In genomic region chr17:36950027-36950426, GRCh38 we compare ENCODE assay signal across 9 cellular contexts. TPM values are rescaled to one million over a fixed set of nuclear protein-coding genes. Genes with fewer than 3 reads are reported as not detected.
DNase-seq lines count a peak whose midpoint lies in the region; ATAC-seq and FAIRE-seq lines count a peak whose summit lies in the region.
"Had no signal": no experiment of that assay in that cellular context is flagged by ENCODE, and none has a peak within 500 bp of the region (broad histone marks: within the 10 kb centered on the region; RNA-seq: fewer than 3 reads in every experiment).

No MANE protein-coding gene starts in this region.

- H3K27ac ChIP-seq in iPS-20b (ENCODE audit: low read length), result no peak overlapping the region

- H3K9me3 Mint-ChIP-seq in activated CD4-positive, alpha-beta T cell treated with anti-CD3 and anti-CD28 coated beads for 36 hours (ENCODE audit: low read depth), result no peaks in the 10 kb centered on the region
- H3K9me3 Mint-ChIP-seq in activated CD8-positive, alpha-beta T cell treated with anti-CD3 and anti-CD28 coated beads, Interleukin-2, amount 10 ng/mL, durations not matched to agents 7 days and 5 days (ENCODE audit: insufficient read depth), result no peaks in the 10 kb centered on the region
- no peaks in the 10 kb centered on the region for H3K9me3 Mint-ChIP-seq in stimulated activated naive CD8-positive, alpha-beta T cell treated with anti-CD3 and anti-CD28 coated beads, Interleukin-15, amount 100 ng/mL, for 72 hours

- peaks cover 45% of the 10 kb centered on the region for H3K36me3 ChIP-seq in iPS-20b (ENCODE audit: insufficient read depth, low read depth, low read length)

- H3K4me3 ChIP-seq in iPS-20b (ENCODE audit: low read length), result peak overlapping the region; percentile 80

- no peaks in the 10 kb centered on the region; the same call in 1 of the 2 replicates for H3K9me3 ChIP-seq in iPS-20b (ENCODE audit: insufficient read depth, low read depth, low read length)

- H3K4me1 ChIP-seq in iPS-20b (ENCODE audit: insufficient read depth, low read length), result peaks cover 21% of the 10 kb centered on the region

- peaks cover 47% of the 10 kb centered on the region for H3K27me3 ChIP-seq in iPS-20b (ENCODE audit: insufficient read depth, low read length)

- peaks cover 20% of the 10 kb centered on the region for H3K27me3 Mint-ChIP-seq in activated CD4-positive, alpha-beta T cell treated with anti-CD3 and anti-CD28 coated beads for 36 hours
- peaks cover 24% of the 10 kb centered on the region for H3K27me3 Mint-ChIP-seq in activated CD8-positive, alpha-beta T cell treated with anti-CD3 and anti-CD28 coated beads, Interleukin-2, amount 10 ng/mL, durations not matched to agents 7 days and 5 days (ENCODE audit: low read depth)
- peaks cover 28% of the 10 kb centered on the region for H3K27me3 Mint-ChIP-seq in stimulated activated naive CD8-positive, alpha-beta T cell treated with anti-CD3 and anti-CD28 coated beads, Interleukin-15, amount 100 ng/mL, for 72 hours

- POLR2A ChIA-PET in activated CD4-positive, alpha-beta T cell treated with anti-CD3 and anti-CD28 coated beads for 36 hours (lab: Charles Lee), result interaction anchor here (1.6 kb wide), 1 partner anchor 12 kb away, joined by 8 read pairs; the partner anchor contains the start of gene LHX1
- POLR2A ChIA-PET in activated CD8-positive, alpha-beta T cell treated with anti-CD3 and anti-CD28 coated beads, Interleukin-2, amount 10 ng/mL, durations not matched to agents 7 days and 5 days (lab: Charles Lee), result interaction anchor here (1.2 to 1.9 kb wide), 3 partner anchors 12 to 16 kb away, joined by 5 to 10 read pairs (median 5); partner anchors contain the start of gene LHX1

- H3K9ac ChIP-seq in iPS-20b (ENCODE audit: low read depth, low read length), result peak overlapping the region; percentile 73; the same call in 1 of the 2 replicates

- peaks cover 50% of the 10 kb centered on the region for H3K4me1 Mint-ChIP-seq in activated CD4-positive, alpha-beta T cell treated with anti-CD3 and anti-CD28 coated beads for 36 hours
- H3K4me1 Mint-ChIP-seq in activated CD8-positive, alpha-beta T cell treated with anti-CD3 and anti-CD28 coated beads, Interleukin-2, amount 10 ng/mL, durations not matched to agents 7 days and 5 days (ENCODE audit: low read depth), result peaks cover 57% of the 10 kb centered on the region
- H3K4me1 Mint-ChIP-seq in stimulated activated naive CD8-positive, alpha-beta T cell treated with anti-CD3 and anti-CD28 coated beads, Interleukin-15, amount 100 ng/mL, for 72 hours, result peaks cover 73% of the 10 kb centered on the region

- CTCF ChIA-PET in activated CD4-positive, alpha-beta T cell treated with anti-CD3 and anti-CD28 coated beads for 36 hours (lab: Charles Lee), result interaction anchor here (1.0 kb wide), 1 partner anchor 98 kb away, joined by 4 read pairs; no protein-coding TSS in a partner anchor
- CTCF ChIA-PET in activated CD8-positive, alpha-beta T cell treated with anti-CD3 and anti-CD28 coated beads, Interleukin-2, amount 10 ng/mL, durations not matched to agents 7 days and 5 days (lab: Charles Lee), result interaction anchor here (1.1 to 3.7 kb wide), 2 partner anchors 98 to 348 kb away, joined by 3 to 25 read pairs; partner anchors contain the start of gene MRM1

- intact Hi-C loops in activated CD4-positive, alpha-beta T cell treated with anti-CD3 and anti-CD28 coated beads for 36 hours (cut with DNase I, micrococcal nuclease), result no loop called here

- H3K36me3 Mint-ChIP-seq in activated CD4-positive, alpha-beta T cell treated with anti-CD3 and anti-CD28 coated beads for 36 hours (ENCODE audit: low read depth), result peaks cover 45% of the 10 kb centered on the region
- peaks cover 51% of the 10 kb centered on the region for H3K36me3 Mint-ChIP-seq in activated CD8-positive, alpha-beta T cell treated with anti-CD3 and anti-CD28 coated beads, Interleukin-2, amount 10 ng/mL, durations not matched to agents 7 days and 5 days (ENCODE audit: low read depth)

- ATAC-seq in activated CD4-positive, alpha-beta T cell treated with anti-CD3 and anti-CD28 coated beads for 36 hours, result no peak
- ATAC-seq in activated CD8-positive, alpha-beta T cell treated with anti-CD3 and anti-CD28 coated beads, Interleukin-2, amount 10 ng/mL, durations not matched to agents 7 days and 5 days, result no peak
- no peak for ATAC-seq in stimulated activated naive CD8-positive, alpha-beta T cell treated with anti-CD3 and anti-CD28 coated beads, Interleukin-15, amount 100 ng/mL, for 72 hours

- no peak for DNase-seq in activated CD4-positive, alpha-beta T cell treated with anti-CD3 and anti-CD28 coated beads for 36 hours
- no peak for DNase-seq in activated CD4-positive, alpha-beta T cell treated with anti-CD3 and anti-CD28 coated beads for 48 hours
- no peak for DNase-seq in activated CD8-positive, alpha-beta T cell treated with anti-CD3 and anti-CD28 coated beads, Interleukin-2, amount 10 ng/mL, durations not matched to agents 7 days and 5 days
- no peak for DNase-seq in stimulated activated naive CD8-positive, alpha-beta T cell treated with anti-CD3 and anti-CD28 coated beads, Interleukin-15, amount 100 ng/mL, for 72 hours
- no peak for DNase-seq in HTR-8/SVneo (ENCODE audit: insufficient read length, low spot score)
- DNase-seq in SK-N-DZ (ENCODE audit: low spot score), result no peak
- DNase-seq in Ammon's horn (ENCODE audit: low spot score), result no peak
- DNase-seq: NCI-H748 treated with DMSO at 0.1 percent for 48 hours had no signal

- peak overlapping the region; percentile 90 for H3K4me3 Mint-ChIP-seq in activated CD4-positive, alpha-beta T cell treated with anti-CD3 and anti-CD28 coated beads for 36 hours
- H3K4me3 Mint-ChIP-seq in activated CD8-positive, alpha-beta T cell treated with anti-CD3 and anti-CD28 coated beads, Interleukin-2, amount 10 ng/mL, durations not matched to agents 7 days and 5 days, result peak overlapping the region; percentile 96
- peak overlapping the region; percentile 93 to 100 for H3K4me3 Mint-ChIP-seq in stimulated activated naive CD8-positive, alpha-beta T cell treated with anti-CD3 and anti-CD28 coated beads, Interleukin-15, amount 100 ng/mL, for 72 hours

- peak overlapping the region; percentile 94 for H3K27ac Mint-ChIP-seq in activated CD4-positive, alpha-beta T cell treated with anti-CD3 and anti-CD28 coated beads for 36 hours
- peak overlapping the region; percentile 98 for H3K27ac Mint-ChIP-seq in activated CD8-positive, alpha-beta T cell treated with anti-CD3 and anti-CD28 coated beads, Interleukin-2, amount 10 ng/mL, durations not matched to agents 7 days and 5 days
- peak overlapping the region in 1 of 2 donors; percentile 91 for H3K27ac Mint-ChIP-seq in stimulated activated naive CD8-positive, alpha-beta T cell treated with anti-CD3 and anti-CD28 coated beads, Interleukin-15, amount 100 ng/mL, for 72 hours

- no peak for FAIRE-seq in HTR-8/SVneo (lab: Jason Lieb, UNC)

RNA-seq across cellular contexts. Expression of gene AATF, which starts 1.3 kb away (rescaled TPM):
- total RNA-seq in activated CD4-positive, alpha-beta T cell treated with anti-CD3 and anti-CD28 coated beads for 36 hours, result 100 to 1,000 TPM in 1 of 2 experiments, 10 to 100 TPM in 1; 87.9 to 149 TPM
- 10 to 100 TPM; 69.8 to 72.9 TPM for total RNA-seq in activated CD8-positive, alpha-beta T cell treated with anti-CD3 and anti-CD28 coated beads, Interleukin-2, amount 10 ng/mL, durations not matched to agents 7 days and 5 days
- 30.3 and 49.6 TPM in 2 replicates for polyA plus RNA-seq in SK-N-DZ (2014; cell fraction: cytosol; rRNA removed)
- polyA plus RNA-seq in SK-N-DZ (2014; cell fraction: nucleus; rRNA removed), result 15.5 and 27.1 TPM in 2 replicates

RNA-seq across cellular contexts. Expression of gene LHX1, which starts 12.8 kb away (rescaled TPM):
- not detected for total RNA-seq in activated CD4-positive, alpha-beta T cell treated with anti-CD3 and anti-CD28 coated beads for 36 hours
- total RNA-seq in activated CD8-positive, alpha-beta T cell treated with anti-CD3 and anti-CD28 coated beads, Interleukin-2, amount 10 ng/mL, durations not matched to agents 7 days and 5 days, result not detected
- polyA plus RNA-seq in SK-N-DZ (2014; cell fraction: cytosol; rRNA removed), result 0.21 TPM in 1 of 2 replicates, not detected in the other
- polyA plus RNA-seq in SK-N-DZ (2014; cell fraction: nucleus; rRNA removed), result not detected in 2 replicates
